In genomic region chr1:76470166-76470565, GRCh38 we compare ENCODE assay signal across 38 cellular contexts.
"Had no signal": no experiment of that assay in that cellular context is flagged by ENCODE, and none has a peak within 500 bp of the region (broad histone marks: within the 10 kb centered on the region; RNA-seq: fewer than 3 reads in every experiment).

No MANE protein-coding gene starts in this region.

- H3K27ac ChIP-seq: adrenal gland, ascending aorta, body of pancreas, brain microvascular endothelial cell, breast epithelium, cardiac muscle cell had no signal

- ATAC-seq: activated naive CD4-positive, alpha-beta T cell treated with anti-CD3 and anti-CD28 coated beads, Interleukin-2, amount 50 U/mL, for 72 hours; activated naive CD8-positive, alpha-beta T cell treated with anti-CD3 and anti-CD28 coated beads, Interleukin-2, amount 50 U/mL, for 24 hours; activated T-cell treated with anti-CD3 and anti-CD28 coated beads, Interleukin-2, amount 50 U/mL, for 4 hours; activated T-cell treated with anti-CD3 and anti-CD28 coated beads, Interleukin-2, amount 50 U/mL, for 72 hours; activated T-helper 17 cell treated with anti-CD3 and anti-CD28 coated beads, Interleukin-2, amount 50 U/mL, for 72 hours; body of pancreas had no signal

- H3K27ac Mint-ChIP-seq: activated naive CD4-positive, alpha-beta T cell treated with anti-CD3 and anti-CD28 coated beads for 36 hours; activated naive CD4-positive, alpha-beta T cell treated with anti-CD3 and anti-CD28 coated beads, Interleukin-2, amount 10 ng/mL, durations not matched to agents 7 days and 5 days; activated naive CD4-positive, alpha-beta T cell treated with anti-CD3 and anti-CD28 coated beads, Interleukin-2, amount 50 U/mL, for 24 hours; activated naive CD4-positive, alpha-beta T cell treated with anti-CD3 and anti-CD28 coated beads, Interleukin-2, amount 50 U/mL, for 72 hours; activated naive CD8-positive, alpha-beta T cell; activated naive CD8-positive, alpha-beta T cell treated with anti-CD3 and anti-CD28 coated beads for 36 hours; activated naive CD8-positive, alpha-beta T cell treated with anti-CD3 and anti-CD28 coated beads, Interleukin-2, amount 10 ng/mL, durations not matched to agents 7 days and 5 days; activated naive CD8-positive, alpha-beta T cell treated with anti-CD3 and anti-CD28 coated beads, Interleukin-2, amount 50 U/mL, for 24 hours; activated T-cell treated with anti-CD3 and anti-CD28 coated beads, Interleukin-2, amount 50 U/mL, for 24 hours; activated T-cell treated with anti-CD3 and anti-CD28 coated beads, Interleukin-2, amount 50 U/mL, for 72 hours; activated T-helper 1 cell treated with anti-CD3 and anti-CD28 coated beads, Interleukin-12 subunit alpha, Interleukin-12 subunit beta, Interleukin-2, Interleukin-4 antibody, amounts not matched to agents 30 ng/mL and 10 ng/mL and 1 ng/mL, durations not matched to agents 14 hours and 24 hours and 36 hours; activated T-helper 17 cell treated with anti-CD3 and anti-CD28 coated beads, Interleukin-2, amount 50 U/mL, for 72 hours; activated T-helper 2 cell treated with anti-CD3 and anti-CD28 coated beads, Interferon-gamma antibody, Interleukin-2, Interleukin-4, amounts not matched to agents 10 μg/mL and 5 μg/mL and 100 μg/mL, durations not matched to agents 14 hours and 24 hours and 36 hours; brain had no signal

- H3K4me3 Mint-ChIP-seq: activated naive CD4-positive, alpha-beta T cell treated with anti-CD3 and anti-CD28 coated beads for 36 hours; activated naive CD4-positive, alpha-beta T cell treated with anti-CD3 and anti-CD28 coated beads, Interleukin-2, amount 10 ng/mL, durations not matched to agents 7 days and 5 days; activated naive CD4-positive, alpha-beta T cell treated with anti-CD3 and anti-CD28 coated beads, Interleukin-2, amount 50 U/mL, for 24 hours; activated naive CD8-positive, alpha-beta T cell; activated naive CD8-positive, alpha-beta T cell treated with anti-CD3 and anti-CD28 coated beads for 36 hours; activated naive CD8-positive, alpha-beta T cell treated with anti-CD3 and anti-CD28 coated beads, Interleukin-2, amount 10 ng/mL, durations not matched to agents 7 days and 5 days; activated naive CD8-positive, alpha-beta T cell treated with anti-CD3 and anti-CD28 coated beads, Interleukin-2, amount 50 U/mL, for 24 hours; activated T-cell treated with anti-CD3 and anti-CD28 coated beads, Interleukin-2, amount 50 U/mL, for 24 hours; activated T-cell treated with anti-CD3 and anti-CD28 coated beads, Interleukin-2, amount 50 U/mL, for 4 hours; activated T-cell treated with anti-CD3 and anti-CD28 coated beads, Interleukin-2, amount 50 U/mL, for 72 hours; activated T-helper 1 cell treated with anti-CD3 and anti-CD28 coated beads, Interleukin-12 subunit alpha, Interleukin-12 subunit beta, Interleukin-2, Interleukin-4 antibody, amounts not matched to agents 30 ng/mL and 10 ng/mL and 1 ng/mL, durations not matched to agents 14 hours and 24 hours and 36 hours; activated T-helper 17 cell treated with anti-CD3 and anti-CD28 coated beads, Interleukin-2, amount 50 U/mL, for 72 hours; brain; central memory CD8-positive, alpha-beta T cell had no signal

- H3K9me3 Mint-ChIP-seq: activated naive CD4-positive, alpha-beta T cell treated with anti-CD3 and anti-CD28 coated beads for 36 hours; activated naive CD4-positive, alpha-beta T cell treated with anti-CD3 and anti-CD28 coated beads, Interleukin-2, amount 10 ng/mL, durations not matched to agents 7 days and 5 days; activated naive CD4-positive, alpha-beta T cell treated with anti-CD3 and anti-CD28 coated beads, Interleukin-2, amount 50 U/mL, for 24 hours; activated naive CD8-positive, alpha-beta T cell treated with anti-CD3 and anti-CD28 coated beads for 36 hours; activated naive CD8-positive, alpha-beta T cell treated with anti-CD3 and anti-CD28 coated beads, Interleukin-2, amount 10 ng/mL, durations not matched to agents 7 days and 5 days; activated naive CD8-positive, alpha-beta T cell treated with anti-CD3 and anti-CD28 coated beads, Interleukin-2, amount 50 U/mL, for 24 hours; activated T-cell treated with anti-CD3 and anti-CD28 coated beads, Interleukin-2, amount 50 U/mL, for 24 hours; activated T-cell treated with anti-CD3 and anti-CD28 coated beads, Interleukin-2, amount 50 U/mL, for 4 hours; activated T-cell treated with anti-CD3 and anti-CD28 coated beads, Interleukin-2, amount 50 U/mL, for 72 hours; activated T-helper 1 cell treated with anti-CD3 and anti-CD28 coated beads, Interleukin-12 subunit alpha, Interleukin-12 subunit beta, Interleukin-2, Interleukin-4 antibody, amounts not matched to agents 30 ng/mL and 10 ng/mL and 1 ng/mL, durations not matched to agents 14 hours and 24 hours and 36 hours; activated T-helper 17 cell treated with anti-CD3 and anti-CD28 coated beads, Interleukin-2, amount 50 U/mL, for 72 hours; activated T-helper 2 cell treated with anti-CD3 and anti-CD28 coated beads, Interferon-gamma antibody, Interleukin-2, Interleukin-4, amounts not matched to agents 10 μg/mL and 5 μg/mL and 100 μg/mL, durations not matched to agents 14 hours and 24 hours and 36 hours; brain; central memory CD8-positive, alpha-beta T cell had no signal

- H3K9me3 ChIP-seq: adrenal gland, ascending aorta, body of pancreas, breast epithelium had no signal

- DNase-seq: activated effector memory CD4-positive, alpha-beta T cell treated with anti-CD3 and anti-CD28 coated beads, Interleukin-2, amount 50 U/mL, for 16 hours; activated effector memory CD4-positive, alpha-beta T cell treated with Interleukin-2 at 50 U/mL for 16 hours; activated gamma-delta T cell; activated gamma-delta T cell treated with Interleukin-2 at 50 U/mL for 16 hours; activated naive CD4-positive, alpha-beta T cell; activated naive CD4-positive, alpha-beta T cell treated with anti-CD3 and anti-CD28 coated beads for 36 hours; activated naive CD4-positive, alpha-beta T cell treated with anti-CD3 and anti-CD28 coated beads, Interleukin-2, amount 10 ng/mL, durations not matched to agents 7 days and 5 days; activated naive CD4-positive, alpha-beta T cell treated with anti-CD3 and anti-CD28 coated beads, Interleukin-2, amount 50 U/mL, for 16 hours; activated naive CD4-positive, alpha-beta T cell treated with Interleukin-2 at 50 U/mL for 16 hours; activated naive CD8-positive, alpha-beta T cell treated with anti-CD3 and anti-CD28 coated beads for 36 hours; activated naive CD8-positive, alpha-beta T cell treated with anti-CD3 and anti-CD28 coated beads, Interleukin-2, amount 10 ng/mL, durations not matched to agents 7 days and 5 days; activated naive CD8-positive, alpha-beta T cell treated with anti-CD3 and anti-CD28 coated beads, Interleukin-2, amount 50 U/mL, for 24 hours; activated T-cell treated with anti-CD3 and anti-CD28 coated beads, Interleukin-2, amount 50 U/mL, for 1 hour; activated T-cell treated with anti-CD3 and anti-CD28 coated beads, Interleukin-2, amount 50 U/mL, for 24 hours; activated T-cell treated with anti-CD3 and anti-CD28 coated beads, Interleukin-2, amount 50 U/mL, for 4 hours; activated T-cell treated with anti-CD3 and anti-CD28 coated beads, Interleukin-2, amount 50 U/mL, for 48 hours; activated T-cell treated with anti-CD3 and anti-CD28 coated beads, Interleukin-2, amount 50 U/mL, for 72 hours; adrenal gland; amniotic stem cell; amygdala; anterior cingulate cortex; aorta; body of pancreas; brain microvascular endothelial cell; caudate nucleus; central memory CD4-positive, alpha-beta T cell; cerebellar nuclear complex had no signal

- H3K4me1 ChIP-seq: adrenal gland, ascending aorta, body of pancreas, breast epithelium had no signal

- H3K36me3 Mint-ChIP-seq: activated naive CD4-positive, alpha-beta T cell treated with anti-CD3 and anti-CD28 coated beads, Interleukin-2, amount 10 ng/mL, durations not matched to agents 7 days and 5 days; activated naive CD4-positive, alpha-beta T cell treated with anti-CD3 and anti-CD28 coated beads, Interleukin-2, amount 50 U/mL, for 24 hours; activated naive CD4-positive, alpha-beta T cell treated with anti-CD3 and anti-CD28 coated beads, Interleukin-2, amount 50 U/mL, for 72 hours; activated naive CD8-positive, alpha-beta T cell; activated naive CD8-positive, alpha-beta T cell treated with anti-CD3 and anti-CD28 coated beads for 36 hours; activated naive CD8-positive, alpha-beta T cell treated with anti-CD3 and anti-CD28 coated beads, Interleukin-2, amount 10 ng/mL, durations not matched to agents 7 days and 5 days; brain had no signal

- H3K36me3 ChIP-seq: adrenal gland, ascending aorta, brain microvascular endothelial cell, breast epithelium, cardiac muscle cell had no signal

- H3K4me1 Mint-ChIP-seq: activated naive CD4-positive, alpha-beta T cell treated with anti-CD3 and anti-CD28 coated beads, Interleukin-2, amount 10 ng/mL, durations not matched to agents 7 days and 5 days; activated naive CD4-positive, alpha-beta T cell treated with anti-CD3 and anti-CD28 coated beads, Interleukin-2, amount 50 U/mL, for 24 hours; activated naive CD8-positive, alpha-beta T cell treated with anti-CD3 and anti-CD28 coated beads, Interleukin-2, amount 10 ng/mL, durations not matched to agents 7 days and 5 days; activated naive CD8-positive, alpha-beta T cell treated with anti-CD3 and anti-CD28 coated beads, Interleukin-2, amount 50 U/mL, for 24 hours; activated T-helper 17 cell treated with anti-CD3 and anti-CD28 coated beads, Interleukin-2, amount 50 U/mL, for 72 hours; central memory CD8-positive, alpha-beta T cell had no signal

- H3K4me3 ChIP-seq: adrenal gland, ascending aorta, body of pancreas, breast epithelium, cardiac muscle cell had no signal

- H3K27me3 Mint-ChIP-seq: activated naive CD4-positive, alpha-beta T cell treated with anti-CD3 and anti-CD28 coated beads, Interleukin-2, amount 10 ng/mL, durations not matched to agents 7 days and 5 days; activated naive CD4-positive, alpha-beta T cell treated with anti-CD3 and anti-CD28 coated beads, Interleukin-2, amount 50 U/mL, for 24 hours; activated naive CD8-positive, alpha-beta T cell; activated naive CD8-positive, alpha-beta T cell treated with anti-CD3 and anti-CD28 coated beads for 36 hours; activated naive CD8-positive, alpha-beta T cell treated with anti-CD3 and anti-CD28 coated beads, Interleukin-2, amount 10 ng/mL, durations not matched to agents 7 days and 5 days; activated T-cell treated with anti-CD3 and anti-CD28 coated beads, Interleukin-2, amount 50 U/mL, for 24 hours; activated T-helper 17 cell treated with anti-CD3 and anti-CD28 coated beads, Interleukin-2, amount 50 U/mL, for 72 hours; brain; central memory CD8-positive, alpha-beta T cell had no signal

- H3K27me3 ChIP-seq: adrenal gland, ascending aorta, body of pancreas, brain microvascular endothelial cell, breast epithelium, cardiac muscle cell had no signal
